14 cellular contexts compared by ENCODE assay signal in the genomic region with DNA sequence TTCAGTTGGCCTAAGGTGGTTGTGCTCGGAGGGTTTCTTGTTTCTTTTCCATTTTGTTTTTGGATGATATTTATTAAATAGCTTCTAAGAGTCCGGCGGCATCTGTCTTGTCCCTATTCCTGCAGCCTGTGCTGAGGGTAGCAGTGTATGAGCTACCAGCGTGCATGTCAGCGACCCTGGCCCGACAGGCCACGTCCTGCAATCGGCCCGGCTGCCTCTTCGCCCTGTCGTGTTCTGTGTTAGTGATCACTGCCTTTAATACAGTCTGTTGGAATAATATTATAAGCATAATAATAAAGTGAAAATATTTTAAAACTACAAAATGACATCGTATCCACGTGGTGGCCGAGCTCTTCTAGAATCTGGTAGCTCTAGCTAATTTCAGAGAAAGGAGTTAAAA. TPM values are rescaled to one million over a fixed set of nuclear protein-coding genes. Genes with fewer than 3 reads are reported as not detected.
DNase-seq lines count a peak whose midpoint lies in the region; ATAC-seq and TF ChIP-seq lines count a peak whose summit lies in the region.
"Had no signal": no experiment of that assay in that cellular context is flagged by ENCODE, and none has a peak within 500 bp of the region (broad histone marks: within the 10 kb centered on the region; RNA-seq: fewer than 3 reads in every experiment).

No MANE protein-coding gene starts in this region.

- H3K4me1 ChIP-seq in PC-9 (replicated peaks; ENCODE audit: insufficient read depth), result 0 out of 2 replicates have a peak, but pooled peaks cover 3% of the 10 kb centered on the region

- H2AFZ ChIP-seq in PC-9, result no peak overlapping the region

- H3K4me3 Mint-ChIP-seq in T-helper 2 cell treated with Interferon-gamma antibody and Interleukin-4, amounts not matched to agents 5 μg/mL and 100 μg/mL, for 36 hours, result no peak overlapping the region
- no peak overlapping the region for H3K4me3 Mint-ChIP-seq in effector memory CD8-positive, alpha-beta T cell

- CTCF ChIA-PET in PC-9 (lab: Charles Lee), result interaction anchor here (0.8 kb wide), 1 partner anchor 257 kb away, joined by 3 read pairs; no protein-coding TSS in a partner anchor

- peaks cover 12% of the 10 kb centered on the region; the same call in 1 of the 2 replicates for H3F3A ChIP-seq in PC-9 (ENCODE audit: insufficient read depth, low read depth)

- peaks cover 56% of the 10 kb centered on the region for H3K4me1 Mint-ChIP-seq in T-helper 2 cell treated with Interferon-gamma antibody and Interleukin-4, amounts not matched to agents 5 μg/mL and 100 μg/mL, for 36 hours (ENCODE audit: low read depth)
- H3K4me1 Mint-ChIP-seq in effector memory CD8-positive, alpha-beta T cell (ENCODE audit: low read depth in 2 of 2), result peaks cover 28 to 29% of the 10 kb centered on the region in 2 donors

- DNase-seq in T-helper 2 cell treated with Interferon-gamma antibody and Interleukin-4, amounts not matched to agents 5 μg/mL and 100 μg/mL, for 36 hours (ENCODE audit: low spot score), result no peak
- DNase-seq in T-helper 2 cell (no peak), PC-9 (no peak), retina (peak; percentile 17), HK-2 (ENCODE audit: unreplicated experiment) (no peak), hippocampal formation (lab: John Stamatoyannopoulos, UW) (no peak)
- no peak for DNase-seq in effector memory CD8-positive, alpha-beta T cell
- DNase-seq: COR-L47, NCI-H2107, NCI-H446, NCI-H748 treated with DMSO at 0.1 percent for 48 hours had no signal

- TF ChIP-seq CTCF in PC-9 (conservative IDR thresholded peaks at IDR 0.05), result no peak

- H3K27ac ChIP-seq in PC-9, result peak overlapping the region; percentile 27; the same call in 1 of the 2 replicates
- H3K27ac ChIP-seq: BLaER1 treated with 17β-estradiol and CSF1 and Interleukin-3, amounts not matched to agents 10 nM and 100 nM had no signal

- H3K79me2 ChIP-seq in PC-9 (ENCODE audit: low read depth), result no peaks in the 10 kb centered on the region

- no peaks in the 10 kb centered on the region for H4K20me1 ChIP-seq in PC-9 (ENCODE audit: insufficient read depth)
- H4K20me1 ChIP-seq: BLaER1 treated with 17β-estradiol and CSF1 and Interleukin-3, amounts not matched to agents 10 nM and 100 nM had no signal

- no TSS peak for BruUV-seq in PC-9 (replicated peaks; lab: Mats Ljungman, UMichigan)

- no peaks in the 10 kb centered on the region; the same call in 1 of the 2 replicates for H3K36me3 ChIP-seq in PC-9 (ENCODE audit: low read depth)
- H3K36me3 ChIP-seq: BLaER1 treated with 17β-estradiol and CSF1 and Interleukin-3, amounts not matched to agents 10 nM and 100 nM had no signal

- no peaks in the 10 kb centered on the region for H3K9me2 ChIP-seq in PC-9 (ENCODE audit: insufficient read depth)

- no peaks in the 10 kb centered on the region for H3K27me3 Mint-ChIP-seq in T-helper 2 cell treated with Interferon-gamma antibody and Interleukin-4, amounts not matched to agents 5 μg/mL and 100 μg/mL, for 36 hours (ENCODE audit: low read depth)
- no peaks in the 10 kb centered on the region for H3K27me3 Mint-ChIP-seq in effector memory CD8-positive, alpha-beta T cell

- H3K27ac Mint-ChIP-seq in T-helper 2 cell treated with Interferon-gamma antibody and Interleukin-4, amounts not matched to agents 5 μg/mL and 100 μg/mL, for 36 hours, result peak overlapping the region; percentile 67
- peak overlapping the region; percentile 5 to 81 for H3K27ac Mint-ChIP-seq in effector memory CD8-positive, alpha-beta T cell

- ATAC-seq in effector memory CD8-positive, alpha-beta T cell (replicated peaks), result no peak
- no peak for ATAC-seq in GM21390 (IDR thresholded peaks at IDR 0.05; ENCODE audit: unreplicated experiment)
- ATAC-seq: Right ventricle myocardium inferior had no signal

- POLR2A ChIA-PET in PC-9 (lab: Charles Lee; ENCODE audit: unreplicated experiment), result interaction anchor here (0.7 kb wide), 1 partner anchor 306 kb away, joined by 3 read pairs; no protein-coding TSS in a partner anchor

- H3K9me3 Mint-ChIP-seq in T-helper 2 cell treated with Interferon-gamma antibody and Interleukin-4, amounts not matched to agents 5 μg/mL and 100 μg/mL, for 36 hours, result no peaks in the 10 kb centered on the region
- no peaks in the 10 kb centered on the region for H3K9me3 Mint-ChIP-seq in effector memory CD8-positive, alpha-beta T cell

- H3K36me3 Mint-ChIP-seq in T-helper 2 cell treated with Interferon-gamma antibody and Interleukin-4, amounts not matched to agents 5 μg/mL and 100 μg/mL, for 36 hours (ENCODE audit: low read depth), result peaks cover 67% of the 10 kb centered on the region
- H3K36me3 Mint-ChIP-seq in effector memory CD8-positive, alpha-beta T cell (ENCODE audit: insufficient read depth), result peaks cover 90% of the 10 kb centered on the region

- no peak overlapping the region for H3K4me3 ChIP-seq in PC-9
- H3K4me3 ChIP-seq: BLaER1 treated with 17β-estradiol and CSF1 and Interleukin-3, amounts not matched to agents 10 nM and 100 nM had no signal

- no peaks in the 10 kb centered on the region for H3K9me3 ChIP-seq in PC-9 (ENCODE audit: insufficient read depth, low read depth)
- H3K9me3 ChIP-seq: BLaER1 treated with 17β-estradiol and CSF1 and Interleukin-3, amounts not matched to agents 10 nM and 100 nM had no signal

- H3K27me3 ChIP-seq in PC-9 (ENCODE audit: insufficient read depth, low read depth), result no peaks in the 10 kb centered on the region
- H3K27me3 ChIP-seq: BLaER1 treated with 17β-estradiol and CSF1 and Interleukin-3, amounts not matched to agents 10 nM and 100 nM had no signal

- intact Hi-C loops in PC-9 (cut with micrococcal nuclease; ENCODE audit: unreplicated experiment), result no loop called here

- H3K4me2 ChIP-seq in PC-9, result no peak overlapping the region
- H3K4me2 ChIP-seq: BLaER1 treated with 17β-estradiol and CSF1 and Interleukin-3, amounts not matched to agents 10 nM and 100 nM had no signal

RNA-seq across cellular contexts. Expression of a gene that starts 20.4 kb away (rescaled TPM):
- total RNA-seq in PC-9 (2021), result 41.2 and 43.6 TPM in 2 replicates
